Comparison of ENCODE assay signal across 30 cellular contexts in genomic region chr9:121661328-121661727, GRCh38. TPM values are rescaled to one million over a fixed set of nuclear protein-coding genes. Genes with fewer than 3 reads are reported as not detected.
"Had no signal": no experiment of that assay in that cellular context is flagged by ENCODE, and none has a peak within 500 bp of the region (broad histone marks: within the 10 kb centered on the region; RNA-seq: fewer than 3 reads in every experiment).

No MANE protein-coding gene starts in this region.

- ATAC-seq: activated naive CD8-positive, alpha-beta T cell treated with anti-CD3 and anti-CD28 coated beads, Interleukin-2, amount 50 U/mL, for 24 hours; activated T-cell treated with anti-CD3 and anti-CD28 coated beads, Interleukin-2, amount 50 U/mL, for 72 hours; body of pancreas; effector memory CD8-positive, alpha-beta T cell; gastroesophageal sphincter; WTC11 had no signal

- DNase-seq: activated CD4-positive, alpha-beta memory T cell treated with anti-CD3 and anti-CD28 coated beads, Interleukin-2, amount 10 ng/mL, durations not matched to agents 7 days and 5 days; activated CD4-positive, alpha-beta T cell treated with anti-CD3 and anti-CD28 coated beads for 1 hour; activated CD4-positive, alpha-beta T cell treated with anti-CD3 and anti-CD28 coated beads for 4 hours; activated CD4-positive, alpha-beta T cell treated with anti-CD3 and anti-CD28 coated beads, Interleukin-2, amount 10 ng/mL, durations not matched to agents 7 days and 5 days; activated CD4-positive, alpha-beta T cell treated with anti-CD3 and anti-CD28 coated beads, Interleukin-2, amount 50 U/mL, for 4 hours; activated CD8-positive, alpha-beta memory T cell treated with anti-CD3 and anti-CD28 coated beads, Interleukin-2, amount 50 U/mL, for 48 hours; activated gamma-delta T cell; activated naive CD4-positive, alpha-beta T cell treated with anti-CD3 and anti-CD28 coated beads, Interleukin-2, amount 50 U/mL, for 16 hours; activated naive CD4-positive, alpha-beta T cell treated with Interleukin-2 at 50 U/mL for 16 hours; activated naive CD8-positive, alpha-beta T cell treated with anti-CD3 and anti-CD28 coated beads, Interleukin-2, amount 50 U/mL, for 24 hours; activated T-cell treated with anti-CD3 and anti-CD28 coated beads for 4 hours; activated T-cell treated with anti-CD3 and anti-CD28 coated beads, Interleukin-2, amount 50 U/mL, for 24 hours; activated T-cell treated with anti-CD3 and anti-CD28 coated beads, Interleukin-2, amount 50 U/mL, for 72 hours; amygdala; aorta; body of pancreas; central memory CD4-positive, alpha-beta T cell; cerebellar nuclear complex; cortex of kidney; dermis blood vessel endothelial cell; effector CD4-positive, alpha-beta T cell; effector memory CD8-positive, alpha-beta T cell; erythroblast; foreskin melanocyte; T-helper 2 cell had no signal

- H3K27ac ChIP-seq: adrenal gland, body of pancreas, esophagus muscularis mucosa, gastroesophageal sphincter, VCaP had no signal

- H3K4me3 ChIP-seq: adrenal gland, body of pancreas, esophagus muscularis mucosa, gastroesophageal sphincter had no signal

- H3K4me1 ChIP-seq: adrenal gland had no signal

- H3K9me3 ChIP-seq: adrenal gland, body of pancreas, esophagus muscularis mucosa, gastroesophageal sphincter had no signal

- H3K36me3 ChIP-seq: adrenal gland, esophagus muscularis mucosa, gastroesophageal sphincter had no signal

- H3K27me3 ChIP-seq: adrenal gland, body of pancreas, esophagus muscularis mucosa, gastroesophageal sphincter had no signal

RNA-seq across cellular contexts. Expression of gene DAB2IP, which starts 9.9 kb away (rescaled TPM):
- total RNA-seq: activated CD4-positive, alpha-beta memory T cell treated with anti-CD3 and anti-CD28 coated beads, Interleukin-2, amount 10 ng/mL, durations not matched to agents 7 days and 5 days; activated CD4-positive, alpha-beta T cell treated with anti-CD3 and anti-CD28 coated beads, Interleukin-2, amount 10 ng/mL, durations not matched to agents 7 days and 5 days had no signal
